ENCODE assay signal across 25 cellular contexts in genomic region chr9:136196465-136197371, GRCh38. TPM values are rescaled to one million over a fixed set of nuclear protein-coding genes. Genes with fewer than 3 reads are reported as not detected.
DNase-seq lines count a peak whose midpoint lies in the region; ATAC-seq and TF ChIP-seq lines count a peak whose summit lies in the region.
"Had no signal": no experiment of that assay in that cellular context is flagged by ENCODE, and none has a peak within 500 bp of the region (broad histone marks: within the 10 kb centered on the region; RNA-seq: fewer than 3 reads in every experiment).

No MANE protein-coding gene starts in this region.

- peaks cover 0 to 13% of the 10 kb centered on the region in 2 donors for H3K27me3 ChIP-seq in naive thymus-derived CD4-positive, alpha-beta T cell (ENCODE audit: control insufficient read depth in 2 of 2, insufficient read depth in 2 of 2, low read length in 2 of 2)

- H3K4me3 ChIP-seq in naive thymus-derived CD4-positive, alpha-beta T cell (ENCODE audit: low read length), result no peak overlapping the region
- H3K4me3 ChIP-seq: esophagus squamous epithelium, heart left ventricle, tibial nerve had no signal

- peaks cover 11% of the 10 kb centered on the region for H3K4me1 Mint-ChIP-seq in brain
- peaks cover 14% of the 10 kb centered on the region for H3K4me1 Mint-ChIP-seq in stimulated activated naive CD8-positive, alpha-beta T cell treated with anti-CD3 and anti-CD28 coated beads, Interleukin-15, Interleukin-2, amounts not matched to agents 100 ng/mL and 50 ng/mL, for 24 hours (ENCODE audit: low read depth)
- H3K4me1 Mint-ChIP-seq in naive thymus-derived CD4-positive, alpha-beta T cell, result peaks cover 0 to 10% (median 4%) of the 10 kb centered on the region in 7 donors

- H3K27me3 Mint-ChIP-seq in brain, result peaks cover 89% of the 10 kb centered on the region
- H3K27me3 Mint-ChIP-seq in stimulated activated naive CD8-positive, alpha-beta T cell treated with anti-CD3 and anti-CD28 coated beads, Interleukin-15, Interleukin-2, amounts not matched to agents 100 ng/mL and 50 ng/mL, for 24 hours, result peaks cover 54% of the 10 kb centered on the region
- peaks cover 21 to 58% (median 32%) of the 10 kb centered on the region in 5 donors for H3K27me3 Mint-ChIP-seq in naive thymus-derived CD4-positive, alpha-beta T cell

- no peaks in the 10 kb centered on the region for H3K36me3 Mint-ChIP-seq in brain
- no peaks in the 10 kb centered on the region for H3K36me3 Mint-ChIP-seq in stimulated activated naive CD8-positive, alpha-beta T cell treated with anti-CD3 and anti-CD28 coated beads, Interleukin-15, Interleukin-2, amounts not matched to agents 100 ng/mL and 50 ng/mL, for 24 hours (ENCODE audit: low read depth)
- no peaks in the 10 kb centered on the region for H3K36me3 Mint-ChIP-seq in naive thymus-derived CD4-positive, alpha-beta T cell
- H3K36me3 Mint-ChIP-seq: activated naive CD4-positive, alpha-beta T cell treated with anti-CD3 and anti-CD28 coated beads, Interleukin-2, amount 50 U/mL, for 24 hours; CD4-positive, alpha-beta memory T cell had no signal

- CTCF ChIA-PET in naive thymus-derived CD4-positive, alpha-beta T cell (lab: Charles Lee), result no interaction called here

- H3K9me3 Mint-ChIP-seq in brain, result peaks cover 0 to 7% (median 0%) of the 10 kb centered on the region in 5 experiments
- H3K9me3 Mint-ChIP-seq in stimulated activated naive CD8-positive, alpha-beta T cell treated with anti-CD3 and anti-CD28 coated beads, Interleukin-15, Interleukin-2, amounts not matched to agents 100 ng/mL and 50 ng/mL, for 24 hours, result no peaks in the 10 kb centered on the region
- H3K9me3 Mint-ChIP-seq in naive thymus-derived CD4-positive, alpha-beta T cell, result peaks cover 0 to 2% (median 0%) of the 10 kb centered on the region in 11 donors
- H3K9me3 Mint-ChIP-seq: activated naive CD4-positive, alpha-beta T cell treated with anti-CD3 and anti-CD28 coated beads, Interleukin-2, amount 50 U/mL, for 24 hours; CD4-positive, alpha-beta memory T cell had no signal

- intact Hi-C loops in naive thymus-derived CD4-positive, alpha-beta T cell (cut with micrococcal nuclease), result no loop called here

- peak overlapping the region in 3 of 5 experiments; percentile 54 to 67 (median 57) for H3K4me3 Mint-ChIP-seq in brain
- H3K4me3 Mint-ChIP-seq in stimulated activated naive CD8-positive, alpha-beta T cell treated with anti-CD3 and anti-CD28 coated beads, Interleukin-15, Interleukin-2, amounts not matched to agents 100 ng/mL and 50 ng/mL, for 24 hours, result peak overlapping the region; percentile 18
- H3K4me3 Mint-ChIP-seq in naive thymus-derived CD4-positive, alpha-beta T cell, result no peak overlapping the region
- H3K4me3 Mint-ChIP-seq: activated CD4-positive, alpha-beta T cell treated with anti-CD3 and anti-CD28 coated beads for 36 hours; activated naive CD4-positive, alpha-beta T cell treated with anti-CD3 and anti-CD28 coated beads, Interleukin-2, amount 50 U/mL, for 24 hours had no signal

- H3K27ac ChIP-seq in naive thymus-derived CD4-positive, alpha-beta T cell (ENCODE audit: low read depth, low read length), result no peak overlapping the region
- H3K27ac ChIP-seq: esophagus squamous epithelium, heart left ventricle, tibial nerve had no signal

- POLR2A ChIA-PET in naive thymus-derived CD4-positive, alpha-beta T cell (lab: Charles Lee), result no interaction called here

- H3K9me3 ChIP-seq in naive thymus-derived CD4-positive, alpha-beta T cell (ENCODE audit: control insufficient read depth in 2 of 3, low read length in 3 of 3), result no peaks in the 10 kb centered on the region
- H3K9me3 ChIP-seq: esophagus squamous epithelium, heart left ventricle, tibial nerve had no signal

- no peaks in the 10 kb centered on the region for H3K36me3 ChIP-seq in naive thymus-derived CD4-positive, alpha-beta T cell (ENCODE audit: control insufficient read depth in 2 of 3, insufficient read depth in 3 of 3, low read length in 3 of 3)
- H3K36me3 ChIP-seq: esophagus squamous epithelium, heart left ventricle, tibial nerve had no signal

- peak overlapping the region in 1 of 5 experiments; percentile 16 for H3K27ac Mint-ChIP-seq in brain
- no peak overlapping the region for H3K27ac Mint-ChIP-seq in stimulated activated naive CD8-positive, alpha-beta T cell treated with anti-CD3 and anti-CD28 coated beads, Interleukin-15, Interleukin-2, amounts not matched to agents 100 ng/mL and 50 ng/mL, for 24 hours
- no peak overlapping the region for H3K27ac Mint-ChIP-seq in naive thymus-derived CD4-positive, alpha-beta T cell
- H3K27ac Mint-ChIP-seq: activated CD4-positive, alpha-beta T cell treated with anti-CD3 and anti-CD28 coated beads for 36 hours; activated naive CD4-positive, alpha-beta T cell treated with anti-CD3 and anti-CD28 coated beads, Interleukin-2, amount 50 U/mL, for 24 hours; CD4-positive, alpha-beta memory T cell had no signal

- H3K4me1 ChIP-seq in naive thymus-derived CD4-positive, alpha-beta T cell (ENCODE audit: control insufficient read depth in 2 of 2, insufficient read depth in 2 of 2, low read length in 2 of 2), result no peaks in the 10 kb centered on the region

- ATAC-seq in naive thymus-derived CD4-positive, alpha-beta T cell, result no peak
- ATAC-seq: activated CD4-positive, alpha-beta T cell treated with anti-CD3 and anti-CD28 coated beads for 36 hours; heart left ventricle had no signal

- DNase-seq in NCI-H2171 treated with DMSO at 0.1 percent for 48 hours (lab: John Stamatoyannopoulos, UW) (peak; percentile 29), NCI-H2171 (lab: John Stamatoyannopoulos, UW) (no peak), NCI-H146 (lab: John Stamatoyannopoulos, UW) (peak; percentile 82), NCI-H2196 treated with DMSO at 0.1 percent for 48 hours (lab: John Stamatoyannopoulos, UW; ENCODE audit: unreplicated experiment) (no peak), NCI-H524 (lab: John Stamatoyannopoulos, UW) (no peak)
- DNase-seq in naive thymus-derived CD4-positive, alpha-beta T cell, result no peak
- DNase-seq: activated CD4-positive, alpha-beta T cell treated with anti-CD3 and anti-CD28 coated beads for 36 hours; activated T-cell treated with anti-CD3 and anti-CD28 coated beads for 4 hours; CD4-positive, alpha-beta memory T cell; esophagus squamous epithelium; heart left ventricle; midbrain; NCI-H1105 treated with DMSO at 0.1 percent for 48 hours; NCI-H748 treated with DMSO at 0.1 percent for 48 hours; nucleus accumbens; Right ventricle myocardium superior; stimulated activated CD8-positive, alpha-beta memory T cell treated with anti-CD3 and anti-CD28 coated beads, Interleukin-4, amount 100 ng/mL, for 48 hours had no signal

- TF ChIP-seq CTCF in brain (conservative IDR thresholded peaks at IDR 0.05), result no peak

RNA-seq across cellular contexts. Expression of gene LHX3, which starts 8.2 kb away (rescaled TPM):
- polyA plus RNA-seq in brain (ENCODE audit: insufficient read depth, low read depth, low replicate concordance), result 1.6 TPM
- total RNA-seq in naive thymus-derived CD4-positive, alpha-beta T cell, result under 1 TPM in 2 of 5 experiments, not detected in 3; 0.15 to 0.21 TPM
- polyA plus RNA-seq in naive thymus-derived CD4-positive, alpha-beta T cell, result not detected
- total RNA-seq: activated CD4-positive, alpha-beta T cell treated with anti-CD3 and anti-CD28 coated beads for 36 hours; CD4-positive, alpha-beta memory T cell; dermis microvascular lymphatic vessel endothelial cell; esophagus squamous epithelium; G401; heart left ventricle; kidney epithelial cell; Right ventricle myocardium superior; T-helper 2 cell treated with Interferon-gamma antibody and Interleukin-4, amounts not matched to agents 100 ng/mL and 5 ng/mL, for 36 hours; tibial nerve had no signal
- polyA plus RNA-seq: CD4-positive, alpha-beta memory T cell; heart left ventricle had no signal

RNA-seq across cellular contexts. Expression of gene QSOX2, which starts 48.9 kb away (rescaled TPM):
- 33.2 TPM for polyA plus RNA-seq in brain (ENCODE audit: insufficient read depth, low read depth, low replicate concordance)
- 10 to 100 TPM; 11.5 to 15.9 (median 12.0) TPM for total RNA-seq in naive thymus-derived CD4-positive, alpha-beta T cell
- polyA plus RNA-seq in naive thymus-derived CD4-positive, alpha-beta T cell, result under 1 TPM; 0.26 to 0.52 TPM

Comparison
In these comparisons a context has a peak if more than half of its experiments do, and no peak if none do; other contexts are left out.
1. DNase-seq: peak in NCI-H2171 treated with DMSO at 0.1 percent for 48 hours (single experiment) and NCI-H146 (single experiment); none in NCI-H2171 (single experiment), NCI-H2196 treated with DMSO at 0.1 percent for 48 hours (single experiment), NCI-H524 (0 of 2) and naive thymus-derived CD4-positive, alpha-beta T cell (0 of 9).
2. H3K4me3 Mint-ChIP-seq: peak in brain (3 of 5) and stimulated activated naive CD8-positive, alpha-beta T cell treated with anti-CD3 and anti-CD28 coated beads, Interleukin-15, Interleukin-2, amounts not matched to agents 100 ng/mL and 50 ng/mL, for 24 hours (single experiment); none in naive thymus-derived CD4-positive, alpha-beta T cell (0 of 10).
3. RNA of gene QSOX2, which starts 48.9 kb away (polyA plus RNA-seq): 33.2 TPM in brain (single experiment); 0.26 to 0.52 TPM in naive thymus-derived CD4-positive, alpha-beta T cell; every median in the first group is over 10 times any median in the second.